ENCODE assay signal across 30 cellular contexts in the genomic region with DNA sequence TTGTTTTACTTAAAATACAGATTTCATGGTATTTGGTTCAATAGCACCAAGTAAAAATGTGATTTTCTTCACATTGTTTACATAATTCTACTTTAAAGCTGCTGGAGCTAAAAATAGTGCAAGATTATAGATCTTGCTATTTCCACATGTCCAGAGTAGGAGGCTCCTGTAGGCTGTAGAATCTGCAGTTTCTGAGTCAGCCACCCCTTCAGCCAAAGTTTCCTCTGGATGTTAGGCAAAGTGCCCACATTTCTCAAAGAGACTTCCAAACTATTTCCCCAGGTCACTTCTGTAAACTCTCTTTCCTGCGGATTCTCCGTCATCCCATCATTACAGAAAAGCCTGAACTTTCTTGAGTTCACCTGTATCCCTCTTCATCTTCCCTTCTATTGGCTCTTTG.
DNase-seq lines count a peak whose midpoint lies in the region; ATAC-seq and TF ChIP-seq lines count a peak whose summit lies in the region.
"Had no signal": no experiment of that assay in that cellular context is flagged by ENCODE, and none has a peak within 500 bp of the region (broad histone marks: within the 10 kb centered on the region; RNA-seq: fewer than 3 reads in every experiment).

No MANE protein-coding gene starts in this region.

- H3K9me3 ChIP-seq in GM23248 (ENCODE audit: low read depth) (no peaks in the 10 kb centered on the region), PC-3 (ENCODE audit: low read length) (no peaks in the 10 kb centered on the region)
- H3K9me3 ChIP-seq: BLaER1 treated with 17β-estradiol and CSF1 and Interleukin-3, amounts not matched to agents 10 nM and 100 nM; breast epithelium; Caco-2; Peyer's patch; right lobe of liver had no signal

- H3K27me3 ChIP-seq in GM23248 (replicated peaks; ENCODE audit: insufficient read depth) (no peaks in the 10 kb centered on the region), PC-3 (ENCODE audit: low read length) (no peaks in the 10 kb centered on the region)
- H3K27me3 ChIP-seq: BLaER1 treated with 17β-estradiol and CSF1 and Interleukin-3, amounts not matched to agents 10 nM and 100 nM; breast epithelium; Peyer's patch; right lobe of liver had no signal

- no peak overlapping the region for H3K4me2 ChIP-seq in GM23248 (ENCODE audit: unreplicated experiment)
- H3K4me2 ChIP-seq in PC-3 (ENCODE audit: low read length), result no peak overlapping the region
- H3K4me2 ChIP-seq: BLaER1 treated with 17β-estradiol and CSF1 and Interleukin-3, amounts not matched to agents 10 nM and 100 nM had no signal

- ATAC-seq in PC-3, result peak; percentile 67
- no peak for ATAC-seq in omental fat pad (ENCODE audit: low FRiP score)
- ATAC-seq in HG02588 (IDR thresholded peaks at IDR 0.05; ENCODE audit: unreplicated experiment), result no peak
- ATAC-seq: activated CD4-positive, CD25-positive, alpha-beta regulatory T cell treated with anti-CD3 and anti-CD28 coated beads, Interleukin-2, amount 50 U/mL, for 24 hours; activated naive CD8-positive, alpha-beta T cell treated with anti-CD3 and anti-CD28 coated beads, Interleukin-2, amount 50 U/mL, for 24 hours; left ventricle myocardium superior; right lobe of liver; T-helper 17 cell had no signal

- TF ChIP-seq CTCF in PC-3 (conservative IDR thresholded peaks at IDR 0.05; ENCODE audit: low read depth, low read length) (no peak), retinal pigment epithelial cell (conservative IDR thresholded peaks at IDR 0.05; ENCODE audit: low read depth, low read length) (no peak), omental fat pad (IDR thresholded peaks at IDR 0.05) (no peak)

- H3K9ac ChIP-seq in GM23248 (no peak overlapping the region), PC-3 (ENCODE audit: low read length) (no peak overlapping the region)
- H3K9ac ChIP-seq: BLaER1 treated with 17β-estradiol and CSF1 and Interleukin-3, amounts not matched to agents 10 nM and 100 nM had no signal

- no peaks in the 10 kb centered on the region for H3K4me1 ChIP-seq in GM23248 (ENCODE audit: insufficient read depth)
- no peaks in the 10 kb centered on the region for H3K4me1 ChIP-seq in PC-3 (ENCODE audit: insufficient read depth, low read length)
- H3K4me1 ChIP-seq: BLaER1 treated with 17β-estradiol and CSF1 and Interleukin-3, amounts not matched to agents 10 nM and 100 nM; breast epithelium; Caco-2; Peyer's patch; right lobe of liver had no signal

- H3F3A ChIP-seq in GM23248 (ENCODE audit: insufficient read depth), result no peaks in the 10 kb centered on the region
- no peaks in the 10 kb centered on the region for H3F3A ChIP-seq in PC-3 (ENCODE audit: low read length, unreplicated experiment)

- DNase-seq in GM23248 (peak; percentile 14), PC-3 (peak; percentile 7), dedifferentiated amniotic fluid mesenchymal stem cell (ENCODE audit: extremely low spot score) (peak; percentile 37), retinal pigment epithelial cell (ENCODE audit: low read depth) (peak; percentile 91), NCI-H526 treated with DMSO at 0.1 percent for 48 hours (lab: John Stamatoyannopoulos, UW) (no peak), omental fat pad (ENCODE audit: low spot score) (no peak)
- no peak for DNase-seq in activated CD4-positive, alpha-beta T cell treated with anti-CD3 and anti-CD28 coated beads, Interleukin-2, amount 50 U/mL, for 4 hours
- DNase-seq: activated CD4-positive, alpha-beta memory T cell treated with anti-CD3 and anti-CD28 coated beads, Interleukin-2, amount 10 ng/mL, durations not matched to agents 7 days and 5 days; activated CD8-positive, alpha-beta memory T cell treated with anti-CD3 and anti-CD28 coated beads, Interleukin-2, amount 50 U/mL, for 4 hours; activated naive CD4-positive, alpha-beta T cell; activated naive CD8-positive, alpha-beta T cell treated with anti-CD3 and anti-CD28 coated beads, Interleukin-2, amount 50 U/mL, for 24 hours; Caco-2; effector CD8-positive, alpha-beta T cell; GDM1; KG1; kidney; left ventricle myocardium superior; NCI-H1417 treated with DMSO at 0.1 percent for 48 hours; NCI-H2081; NCI-H2227 treated with DMSO at 0.1 percent for 48 hours; NCI-H69; Peyer's patch; right lobe of liver; SHP77; stimulated activated CD4-positive, alpha-beta T cell treated with anti-CD3 and anti-CD28 coated beads, Interleukin-4, amount 100 ng/mL, for 4 hours; T-helper 17 cell had no signal

- CTCF ChIA-PET in PC-3 (lab: Charles Lee), result no interaction called here

- POLR2A ChIA-PET in PC-3 (lab: Charles Lee; ENCODE audit: unreplicated experiment), result no interaction called here

- H3K36me3 ChIP-seq in GM23248 (ENCODE audit: low read depth) (no peaks in the 10 kb centered on the region), PC-3 (ENCODE audit: low read depth, low read length) (no peaks in the 10 kb centered on the region)
- H3K36me3 ChIP-seq: BLaER1 treated with 17β-estradiol and CSF1 and Interleukin-3, amounts not matched to agents 10 nM and 100 nM; breast epithelium; Peyer's patch; right lobe of liver had no signal

- H3K9me2 ChIP-seq in GM23248 (ENCODE audit: insufficient read depth) (no peaks in the 10 kb centered on the region), PC-3 (replicated peaks; ENCODE audit: low read length) (no peaks in the 10 kb centered on the region)

- H3K27ac ChIP-seq in GM23248, result no peak overlapping the region
- H3K27ac ChIP-seq in PC-3 (ENCODE audit: low read length), result no peak overlapping the region
- H3K27ac ChIP-seq: BLaER1 treated with 17β-estradiol and CSF1 and Interleukin-3, amounts not matched to agents 10 nM and 100 nM; breast epithelium; Peyer's patch; right lobe of liver had no signal

- H3K79me2 ChIP-seq in GM23248 (ENCODE audit: insufficient read depth), result no peaks in the 10 kb centered on the region
- no peaks in the 10 kb centered on the region for H3K79me2 ChIP-seq in PC-3 (ENCODE audit: low read length)

- H4K20me1 ChIP-seq in GM23248 (ENCODE audit: insufficient read depth) (no peaks in the 10 kb centered on the region), PC-3 (ENCODE audit: low read length) (no peaks in the 10 kb centered on the region)
- H4K20me1 ChIP-seq: BLaER1 treated with 17β-estradiol and CSF1 and Interleukin-3, amounts not matched to agents 10 nM and 100 nM had no signal

- H3K4me3 ChIP-seq in GM23248 (no peak overlapping the region), PC-3 (ENCODE audit: low read length) (no peak overlapping the region), retinal pigment epithelial cell (ENCODE audit: low read length) (peak overlapping the region; percentile 25)
- H3K4me3 ChIP-seq: BLaER1 treated with 17β-estradiol and CSF1 and Interleukin-3, amounts not matched to agents 10 nM and 100 nM; breast epithelium; Peyer's patch; right lobe of liver had no signal

- BruUV-seq in PC-3 (replicated peaks; lab: Mats Ljungman, UMichigan), result no TSS peak

- in situ Hi-C loops in GM23248 (cut with MboI), result loop anchor here (25.0 kb wide), 1 partner anchor 531 kb away; no protein-coding TSS in a partner anchor

- H2AFZ ChIP-seq in GM23248 (no peak overlapping the region), PC-3 (ENCODE audit: low read length) (no peak overlapping the region)

- 74 to 75% methylated on average over 2 of the region's 2 CpGs for WGBS in GM23248 (ENCODE audit: low coverage in 1 of 2, low lambda C conversion rate in 2 of 2, missing lambda C conversion rate in 2 of 2), 2 experiments

- intact Hi-C loops in PC-3 (cut with micrococcal nuclease), result no loop called here

Comparison
In these comparisons a context has a peak if more than half of its experiments do, and no peak if none do; other contexts are left out.
1. DNase-seq: peak in GM23248 (single experiment), PC-3 (single experiment), dedifferentiated amniotic fluid mesenchymal stem cell (single experiment) and retinal pigment epithelial cell (single experiment); none in NCI-H526 treated with DMSO at 0.1 percent for 48 hours (single experiment), activated CD4-positive, alpha-beta T cell treated with anti-CD3 and anti-CD28 coated beads, Interleukin-2, amount 50 U/mL, for 4 hours (0 of 2) and omental fat pad (single experiment).